ENCODE assay signal across 22 cellular contexts in genomic region chr3:13251166-13251892, GRCh38.
DNase-seq lines count a peak whose midpoint lies in the region; ATAC-seq and TF ChIP-seq lines count a peak whose summit lies in the region.
"Had no signal": no experiment of that assay in that cellular context is flagged by ENCODE, and none has a peak within 500 bp of the region (broad histone marks: within the 10 kb centered on the region; RNA-seq: fewer than 3 reads in every experiment).

No MANE protein-coding gene starts in this region.

- H3K4me1 ChIP-seq in DND-41 (ENCODE audit: insufficient read depth, low read length), result peaks cover 30% of the 10 kb centered on the region
- peaks cover 21% of the 10 kb centered on the region for H3K4me1 ChIP-seq in neural progenitor cell
- H3K4me1 ChIP-seq in mammary epithelial cell (ENCODE audit: insufficient read depth, low read length), result no peaks in the 10 kb centered on the region
- H3K4me1 ChIP-seq in lower lobe of right lung, result no peaks in the 10 kb centered on the region

- H3K9me3 ChIP-seq in DND-41 (ENCODE audit: insufficient read depth, low read length, severe bottlenecking) (no peaks in the 10 kb centered on the region), neural progenitor cell (ENCODE audit: low read depth) (no peaks in the 10 kb centered on the region), mammary epithelial cell (replicated peaks; ENCODE audit: insufficient read depth, low read length) (no peaks in the 10 kb centered on the region), lower lobe of right lung (no peaks in the 10 kb centered on the region)

- H3K4me1 Mint-ChIP-seq in neural progenitor cell, result peaks cover 45% of the 10 kb centered on the region

- H3K9ac ChIP-seq in DND-41 (ENCODE audit: low read depth, low read length) (no peak overlapping the region), neural progenitor cell (no peak overlapping the region), mammary epithelial cell (ENCODE audit: insufficient read depth, low read length) (no peak overlapping the region)

- intact Hi-C loops in mammary epithelial cell (cut with micrococcal nuclease) (no loop called here), lower lobe of right lung (cut with DNase I) (no loop called here)

- no peak overlapping the region for H3K4me3 Mint-ChIP-seq in neural progenitor cell
- H3K4me3 Mint-ChIP-seq: CD14-positive monocyte, H9, IgD-negative memory B cell had no signal

- BruUV-seq in mammary epithelial cell (replicated peaks; lab: Mats Ljungman, UMichigan), result no TSS peak

- H3K36me3 Mint-ChIP-seq in neural progenitor cell, result no peaks in the 10 kb centered on the region
- H3K36me3 Mint-ChIP-seq: CD14-positive monocyte, IgD-negative memory B cell had no signal

- TF ChIP-seq CTCF in DND-41 (IDR thresholded peaks at IDR 0.05; ENCODE audit: borderline replicate concordance, extremely low read depth, low read length, poor library complexity, severe bottlenecking) (no peak), neural progenitor cell (IDR thresholded peaks at IDR 0.05) (no peak), mammary epithelial cell (conservative IDR thresholded peaks at IDR 0.05 in 1 of 2, IDR thresholded peaks at IDR 0.05 in 1 of 2; ENCODE audit: extremely low read depth in 1 of 2, insufficient read depth in 1 of 2, low read depth in 1 of 2, low read length in 2 of 2) (no peak), lower lobe of right lung (IDR thresholded peaks at IDR 0.05) (no peak)

- no peaks in the 10 kb centered on the region for H3F3A ChIP-seq in neural progenitor cell (ENCODE audit: low read depth)

- WGBS in mammary epithelial cell (ENCODE audit: low coverage, missing lambda C conversion rate), result 66% methylated on average over 4 of the region's 4 CpGs

- H3K27me3 ChIP-seq in DND-41 (ENCODE audit: insufficient read depth, low read length, poor library complexity) (no peaks in the 10 kb centered on the region), neural progenitor cell (no peaks in the 10 kb centered on the region), mammary epithelial cell (ENCODE audit: insufficient read depth, low read length) (no peaks in the 10 kb centered on the region), lower lobe of right lung (ENCODE audit: low read depth) (peaks cover 4% of the 10 kb centered on the region)

- DNase-seq in DND-41 (no peak), NCI-H2029 (lab: John Stamatoyannopoulos, UW) (peak; percentile 55), dermis blood vessel endothelial cell (peak; percentile 48), neural progenitor cell (ENCODE audit: low spot score) (no peak), mammary epithelial cell (no peak), NCI-H69 (lab: John Stamatoyannopoulos, UW) (no peak), lower lobe of right lung (no peak)
- DNase-seq: DMS79 treated with DMSO at 0.1 percent for 48 hours, H9, Kasumi-1, MM.1S, NCI-H1092 treated with DMSO at 0.1 percent for 48 hours, NCI-H146, NCI-H2107, NCI-H2227 treated with DMSO at 0.1 percent for 48 hours, NCI-H510A treated with DMSO at 0.1 percent for 48 hours, NCI-H82 had no signal

- peaks cover 7% of the 10 kb centered on the region for H3K27me3 Mint-ChIP-seq in neural progenitor cell (ENCODE audit: insufficient read depth, low read depth)

- peak overlapping the region; percentile 8 for H3K27ac Mint-ChIP-seq in neural progenitor cell
- H3K27ac Mint-ChIP-seq: CD14-positive monocyte, H9 had no signal

- dilution Hi-C loops in mammary epithelial cell (cut with HindIII; ENCODE audit: low sequenced_read_pairs), result loop anchor here (5.0 kb wide), 1 partner anchor 64 kb away; no protein-coding TSS in a partner anchor

- no peak for ATAC-seq in DND-41 (ENCODE audit: insufficient read depth, low read depth)
- no peak for ATAC-seq in HG02938 (IDR thresholded peaks at IDR 0.05; ENCODE audit: unreplicated experiment)
- ATAC-seq in lower lobe of right lung, result no peak

- H3K79me2 ChIP-seq in DND-41 (ENCODE audit: insufficient read depth, low read length), result no peaks in the 10 kb centered on the region
- no peaks in the 10 kb centered on the region for H3K79me2 ChIP-seq in neural progenitor cell (ENCODE audit: low read depth)
- H3K79me2 ChIP-seq in mammary epithelial cell (ENCODE audit: insufficient read depth, low read length), result no peaks in the 10 kb centered on the region

- H3K4me2 ChIP-seq in DND-41 (ENCODE audit: insufficient read depth, low read length) (no peak overlapping the region), neural progenitor cell (no peak overlapping the region), mammary epithelial cell (ENCODE audit: insufficient read depth, low read depth, low read length) (no peak overlapping the region)

- CTCF ChIA-PET in mammary epithelial cell (lab: Charles Lee; ENCODE audit: low non-redundant PET), result no interaction called here

- in situ Hi-C loops in mammary epithelial cell (cut with MboI; ENCODE audit: low sequenced_read_pairs in 2 of 2), result no loop called here

- H3K27ac ChIP-seq in DND-41 (ENCODE audit: low read length), result peak overlapping the region; percentile 49; the same call in 1 of the 2 replicates
- H3K27ac ChIP-seq in neural progenitor cell, result no peak overlapping the region
- no peak overlapping the region for H3K27ac ChIP-seq in mammary epithelial cell (ENCODE audit: insufficient read depth, low read depth, low read length)
- no peak overlapping the region for H3K27ac ChIP-seq in lower lobe of right lung
- H3K27ac ChIP-seq: HL-60, RWPE1 had no signal

- H3K4me3 ChIP-seq in DND-41 (ENCODE audit: low read depth in 1 of 2, low read length in 2 of 2), result no peak overlapping the region
- H3K4me3 ChIP-seq in neural progenitor cell, result no peak overlapping the region
- no peak overlapping the region for H3K4me3 ChIP-seq in mammary epithelial cell (replicated peaks in 1 of 3; ENCODE audit: insufficient read depth in 1 of 3, low read depth in 2 of 3, low read length in 3 of 3)
- H3K4me3 ChIP-seq in lower lobe of right lung, result no peak overlapping the region

- H2AFZ ChIP-seq in DND-41 (ENCODE audit: low read depth, low read length), result no peak overlapping the region
- no peak overlapping the region for H2AFZ ChIP-seq in neural progenitor cell (replicated peaks)
- H2AFZ ChIP-seq in mammary epithelial cell (ENCODE audit: low read depth, low read length), result no peak overlapping the region

- H4K20me1 ChIP-seq in DND-41 (ENCODE audit: insufficient read depth, low read length), result no peaks in the 10 kb centered on the region; the same call in 1 of the 2 replicates
- no peaks in the 10 kb centered on the region for H4K20me1 ChIP-seq in neural progenitor cell (ENCODE audit: low read depth)
- no peaks in the 10 kb centered on the region for H4K20me1 ChIP-seq in mammary epithelial cell (ENCODE audit: insufficient read depth, low read length)

- no peaks in the 10 kb centered on the region for H3K9me3 Mint-ChIP-seq in neural progenitor cell
- H3K9me3 Mint-ChIP-seq: H9, IgD-negative memory B cell had no signal

- H3K36me3 ChIP-seq in DND-41 (ENCODE audit: insufficient read depth, low read length), result no peaks in the 10 kb centered on the region
- H3K36me3 ChIP-seq in neural progenitor cell, result no peaks in the 10 kb centered on the region
- no peaks in the 10 kb centered on the region for H3K36me3 ChIP-seq in mammary epithelial cell (ENCODE audit: insufficient read depth, low read length)
- H3K36me3 ChIP-seq in lower lobe of right lung, result no peaks in the 10 kb centered on the region

Comparison
In these comparisons a context has a peak if more than half of its experiments do, and no peak if none do; other contexts are left out.
1. DNase-seq: peak in NCI-H2029 (single experiment) and dermis blood vessel endothelial cell (single experiment); none in DND-41 (single experiment), neural progenitor cell (single experiment), mammary epithelial cell (single experiment), NCI-H69 (single experiment) and lower lobe of right lung (single experiment).